Comparison of ENCODE assay signal across 22 cellular contexts in the genomic region with DNA sequence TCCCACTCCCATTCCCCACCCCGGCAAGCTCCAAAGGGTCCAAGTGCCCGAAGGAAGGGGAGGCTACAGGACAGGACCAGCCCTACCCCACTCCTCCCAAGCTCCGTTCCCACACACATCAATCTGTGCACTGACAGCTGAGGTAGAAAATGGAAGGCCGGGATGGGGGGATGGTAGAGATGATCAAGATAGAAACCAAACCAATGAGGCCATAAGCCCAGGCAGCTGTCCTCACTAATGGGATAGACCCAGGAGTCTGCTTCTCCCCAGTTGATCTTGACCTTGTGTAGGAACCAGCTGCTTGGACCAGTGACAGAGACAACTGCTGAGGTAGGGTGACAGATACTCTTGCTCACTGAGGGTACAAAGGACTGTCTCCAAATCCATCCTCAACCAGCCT. TPM values are rescaled to one million over a fixed set of nuclear protein-coding genes. Genes with fewer than 3 reads are reported as not detected.
DNase-seq lines count a peak whose midpoint lies in the region; ATAC-seq and TF ChIP-seq lines count a peak whose summit lies in the region.
"Had no signal": no experiment of that assay in that cellular context is flagged by ENCODE, and none has a peak within 500 bp of the region (broad histone marks: within the 10 kb centered on the region; RNA-seq: fewer than 3 reads in every experiment).

No MANE protein-coding gene starts in this region.

- H3K27me3 Mint-ChIP-seq in natural killer cell treated with Interleukin-12 subunit alpha and Interleukin-12 subunit beta and Interleukin-15 and Interleukin-18, amount 100 ng/mL, for 72 hours: no peaks in the 10 kb centered on the region
- no peaks in the 10 kb centered on the region for H3K27me3 Mint-ChIP-seq in type B pancreatic cell
- H3K27me3 Mint-ChIP-seq: dendritic cell treated with granulocyte-macrophage colony-stimulating factor and Interleukin-4, amounts not matched to agents 40 ng/mL and 50 ng/mL, for 4 days had no signal

- DNase-seq in left ventricle myocardium superior: no peak
- no peak for DNase-seq in heart right ventricle
- no peak for DNase-seq in body of pancreas
- no peak for DNase-seq in natural killer cell treated with Interleukin-12 subunit alpha and Interleukin-12 subunit beta and Interleukin-15 and Interleukin-18, amount 100 ng/mL, for 72 hours (ENCODE audit: low spot score)
- DNase-seq in type B pancreatic cell (ENCODE audit: extremely low spot score, unreplicated experiment): no peak
- no peak for DNase-seq in glomerular visceral epithelial cell (ENCODE audit: extremely low spot score)
- DNase-seq in T-helper 2 cell: no peak
- DNase-seq: CD8-positive, alpha-beta T cell; heart left ventricle; IMR-90; lower lobe of right lung; MG63; NCI-H1436 treated with DMSO at 0.1 percent for 48 hours; NCI-H748 treated with DMSO at 0.1 percent for 48 hours; OCI-M1; SHP77 treated with DMSO at 0.1 percent for 48 hours; stimulated activated CD4-positive, alpha-beta T cell treated with anti-CD3 and anti-CD28 coated beads, Interleukin-1b, Interleukin-23, amount 100 ng/mL, for 48 hours; stimulated activated naive CD8-positive, alpha-beta T cell treated with anti-CD3 and anti-CD28 coated beads, Interleukin-15, Interleukin-2, amounts not matched to agents 100 U/mL and 50 U/mL, for 24 hours had no signal

- intact Hi-C loops in left ventricle myocardium superior (cut with micrococcal nuclease) (no loop called here), heart right ventricle (cut with DNase I) (loop anchor here in 2 of 10 donors (5.0 kb wide), 1 partner anchor 39 kb away; a partner anchor contains a TSS), body of pancreas (cut with DNase I) (no loop called here)

- H3K4me3 Mint-ChIP-seq in natural killer cell treated with Interleukin-12 subunit alpha and Interleukin-12 subunit beta and Interleukin-15 and Interleukin-18, amount 100 ng/mL, for 72 hours: no peak overlapping the region
- no peak overlapping the region for H3K4me3 Mint-ChIP-seq in type B pancreatic cell
- H3K4me3 Mint-ChIP-seq: CD8-positive, alpha-beta T cell; dendritic cell treated with granulocyte-macrophage colony-stimulating factor and Interleukin-4, amounts not matched to agents 40 ng/mL and 50 ng/mL, for 4 days had no signal

- no peaks in the 10 kb centered on the region for H3K9me3 Mint-ChIP-seq in natural killer cell treated with Interleukin-12 subunit alpha and Interleukin-12 subunit beta and Interleukin-15 and Interleukin-18, amount 100 ng/mL, for 72 hours
- H3K9me3 Mint-ChIP-seq in type B pancreatic cell: no peaks in the 10 kb centered on the region
- H3K9me3 Mint-ChIP-seq: CD8-positive, alpha-beta T cell; dendritic cell treated with granulocyte-macrophage colony-stimulating factor and Interleukin-4, amounts not matched to agents 40 ng/mL and 50 ng/mL, for 4 days had no signal

- peaks cover 33% of the 10 kb centered on the region for H3K36me3 Mint-ChIP-seq in natural killer cell treated with Interleukin-12 subunit alpha and Interleukin-12 subunit beta and Interleukin-15 and Interleukin-18, amount 100 ng/mL, for 72 hours
- peaks cover 50% of the 10 kb centered on the region for H3K36me3 Mint-ChIP-seq in type B pancreatic cell

- TF ChIP-seq CTCF in heart right ventricle (IDR thresholded peaks at IDR 0.05) (no peak), body of pancreas (IDR thresholded peaks at IDR 0.05) (no peak), type B pancreatic cell (conservative IDR thresholded peaks at IDR 0.05) (no peak)

- H3K4me3 ChIP-seq in heart right ventricle (no peak overlapping the region), body of pancreas (no peak overlapping the region)
- H3K4me3 ChIP-seq: heart left ventricle, lower lobe of right lung, MG63, tibial nerve had no signal

- ATAC-seq in left ventricle myocardium superior: peak; percentile 7
- no peak for ATAC-seq in heart right ventricle
- ATAC-seq in body of pancreas: no peak
- ATAC-seq in natural killer cell treated with Interleukin-12 subunit alpha and Interleukin-12 subunit beta and Interleukin-15 and Interleukin-18, amount 100 ng/mL, for 72 hours: no peak
- ATAC-seq in HG03432 (IDR thresholded peaks at IDR 0.05; ENCODE audit: unreplicated experiment): no peak
- ATAC-seq: CD8-positive, alpha-beta T cell; lower lobe of right lung; stimulated activated naive CD8-positive, alpha-beta T cell treated with anti-CD3 and anti-CD28 coated beads, Interleukin-15, Interleukin-2, amounts not matched to agents 100 U/mL and 50 U/mL, for 24 hours had no signal

- H3K9me3 ChIP-seq in heart right ventricle (no peaks in the 10 kb centered on the region), body of pancreas (no peaks in the 10 kb centered on the region)
- H3K9me3 ChIP-seq: heart left ventricle, lower lobe of right lung, MG63, tibial nerve had no signal

- H3K27ac ChIP-seq in heart right ventricle: peak overlapping the region in 3 of 10 donors; percentile 20 to 61 (median 51)
- peak overlapping the region; percentile 46 to 76 (median 66) for H3K27ac ChIP-seq in body of pancreas
- H3K27ac ChIP-seq: VCaP had no signal

- H3K27me3 ChIP-seq in heart right ventricle: no peaks in the 10 kb centered on the region
- no peaks in the 10 kb centered on the region for H3K27me3 ChIP-seq in body of pancreas
- H3K27me3 ChIP-seq: heart left ventricle, MG63, tibial nerve had no signal

- H3K36me3 ChIP-seq in heart right ventricle: peaks cover 0 to 99% (median 30%) of the 10 kb centered on the region in 9 donors
- H3K36me3 ChIP-seq in body of pancreas (replicated peaks in 1 of 2; ENCODE audit: insufficient read depth in 1 of 2, low read depth in 2 of 2): peaks cover 0 to 5% of the 10 kb centered on the region in 2 donors

- peaks cover 73 to 77% of the 10 kb centered on the region in 2 donors for H3K4me1 Mint-ChIP-seq in natural killer cell treated with Interleukin-12 subunit alpha and Interleukin-12 subunit beta and Interleukin-15 and Interleukin-18, amount 100 ng/mL, for 72 hours (ENCODE audit: low read depth in 2 of 2)
- H3K4me1 Mint-ChIP-seq in type B pancreatic cell (ENCODE audit: unreplicated experiment): peaks cover 40% of the 10 kb centered on the region

- WGBS in heart right ventricle, 2 donors: 95 to 97% methylated on average over 4 of the region's 4 CpGs
- 81 to 89% methylated on average over 4 of the region's 4 CpGs for WGBS in body of pancreas, 2 donors

- no peak for TF ChIP-seq POLR2A in body of pancreas (IDR thresholded peaks at IDR 0.05)

- H3K27ac Mint-ChIP-seq in natural killer cell treated with Interleukin-12 subunit alpha and Interleukin-12 subunit beta and Interleukin-15 and Interleukin-18, amount 100 ng/mL, for 72 hours: peak overlapping the region; percentile 83 to 99
- peak overlapping the region; percentile 98 for H3K27ac Mint-ChIP-seq in type B pancreatic cell

- H3K4me1 ChIP-seq in heart right ventricle (peaks cover 10 to 91% (median 75%) of the 10 kb centered on the region in 9 donors), body of pancreas (peaks cover 54% of the 10 kb centered on the region)

RNA-seq across cellular contexts. Expression of a gene that starts 38.6 kb away (rescaled TPM):
- total RNA-seq in left ventricle myocardium superior (42.5 TPM), heart right ventricle (100 to 1,000 TPM in 1 of 10 donors, 10 to 100 TPM in 9; 30.0 to 117 (median 43.1) TPM), body of pancreas (10 to 100 TPM; 31.3 to 42.3 TPM), type B pancreatic cell (ENCODE audit: low replicate concordance) (91.9 and 150 TPM in 2 replicates)
- polyA plus RNA-seq in heart right ventricle: 10 to 100 TPM; 14.8 to 29.0 TPM
- total RNA-seq in natural killer cell treated with Interleukin-12 subunit alpha and Interleukin-12 subunit beta and Interleukin-15 and Interleukin-18, amount 100 ng/mL, for 72 hours: 10 to 100 TPM; 51.4 to 90.6 TPM

RNA-seq across cellular contexts. Expression of a gene that starts 52.1 kb away (rescaled TPM):
- total RNA-seq in left ventricle myocardium superior: 16.3 TPM
- total RNA-seq in heart right ventricle: 10 to 100 TPM; 14.9 to 18.5 (median 17.3) TPM
- polyA plus RNA-seq in heart right ventricle: 1 to 10 TPM; 5.8 to 8.5 TPM
- total RNA-seq in body of pancreas: 1 to 10 TPM; 5.6 to 8.6 TPM
- total RNA-seq in natural killer cell treated with Interleukin-12 subunit alpha and Interleukin-12 subunit beta and Interleukin-15 and Interleukin-18, amount 100 ng/mL, for 72 hours: 10 to 100 TPM; 22.5 to 22.7 TPM
- 21.0 and 25.4 TPM in 2 replicates for total RNA-seq in type B pancreatic cell (ENCODE audit: low replicate concordance)
